In genomic region chr6:5869261-5869660, GRCh38 we compare ENCODE assay signal across 26 cellular contexts.
DNase-seq lines count a peak whose midpoint lies in the region; ATAC-seq and TF ChIP-seq lines count a peak whose summit lies in the region.
"Had no signal": no experiment of that assay in that cellular context is flagged by ENCODE, and none has a peak within 500 bp of the region (broad histone marks: within the 10 kb centered on the region; RNA-seq: fewer than 3 reads in every experiment).

No MANE protein-coding gene starts in this region.

- no peak overlapping the region for H3K4me3 Mint-ChIP-seq in activated CD4-positive, alpha-beta T cell treated with anti-CD3 and anti-CD28 coated beads, Interleukin-2, amount 10 ng/mL, durations not matched to agents 7 days and 5 days
- H3K4me3 Mint-ChIP-seq in T-helper 17 cell: peak overlapping the region; percentile 52
- peak overlapping the region; percentile 47 to 75 (median 56) for H3K4me3 Mint-ChIP-seq in naive thymus-derived CD4-positive, alpha-beta T cell
- H3K4me3 Mint-ChIP-seq: neural progenitor cell, type B pancreatic cell had no signal

- TF ChIP-seq CTCF in GM12865 (IDR thresholded peaks at IDR 0.05; ENCODE audit: insufficient read depth, low read depth, low read length, missing control alignments): no peak

- H3K36me3 Mint-ChIP-seq in activated CD4-positive, alpha-beta T cell treated with anti-CD3 and anti-CD28 coated beads, Interleukin-2, amount 10 ng/mL, durations not matched to agents 7 days and 5 days (ENCODE audit: low read depth): peaks cover 24% of the 10 kb centered on the region
- H3K36me3 Mint-ChIP-seq in T-helper 17 cell (ENCODE audit: low read depth): no peaks in the 10 kb centered on the region
- H3K36me3 Mint-ChIP-seq in naive thymus-derived CD4-positive, alpha-beta T cell: peaks cover 5 to 29% (median 8%) of the 10 kb centered on the region in 5 donors
- H3K36me3 Mint-ChIP-seq: neural progenitor cell had no signal

- no peaks in the 10 kb centered on the region for H3K27me3 ChIP-seq in naive thymus-derived CD4-positive, alpha-beta T cell (ENCODE audit: control insufficient read depth in 2 of 2, insufficient read depth in 2 of 2, low read length in 2 of 2)
- H3K27me3 ChIP-seq: neural progenitor cell, SJSA1, stomach had no signal

- H3K4me1 ChIP-seq in naive thymus-derived CD4-positive, alpha-beta T cell (ENCODE audit: control insufficient read depth in 2 of 2, insufficient read depth in 2 of 2, low read length in 2 of 2): peaks cover 31 to 44% of the 10 kb centered on the region in 2 donors
- H3K4me1 ChIP-seq: Caco-2, HAP-1, neural progenitor cell had no signal

- intact Hi-C loops in naive thymus-derived CD4-positive, alpha-beta T cell (cut with micrococcal nuclease): loop anchor here (5.0 kb wide), 3 partner anchors 37 to 202 kb away; no protein-coding TSS in a partner anchor

- CTCF ChIA-PET in activated CD4-positive, alpha-beta T cell treated with anti-CD3 and anti-CD28 coated beads, Interleukin-2, amount 10 ng/mL, durations not matched to agents 7 days and 5 days (lab: Charles Lee): interaction anchor here (0.5 to 0.6 kb wide), 2 partner anchors 11 to 239 kb away, joined by 3 read pairs; no protein-coding TSS in a partner anchor
- CTCF ChIA-PET in naive thymus-derived CD4-positive, alpha-beta T cell (lab: Charles Lee): interaction anchor here (0.7 kb wide), 1 partner anchor 189 kb away, joined by 3 read pairs; no protein-coding TSS in a partner anchor

- H3K4me1 Mint-ChIP-seq in activated CD4-positive, alpha-beta T cell treated with anti-CD3 and anti-CD28 coated beads, Interleukin-2, amount 10 ng/mL, durations not matched to agents 7 days and 5 days: peaks cover 61% of the 10 kb centered on the region
- H3K4me1 Mint-ChIP-seq in T-helper 17 cell: peaks cover 31% of the 10 kb centered on the region
- peaks cover 28 to 69% (median 59%) of the 10 kb centered on the region in 7 donors for H3K4me1 Mint-ChIP-seq in naive thymus-derived CD4-positive, alpha-beta T cell

- no peaks in the 10 kb centered on the region for H3K9me3 ChIP-seq in T-helper 17 cell (ENCODE audit: control insufficient read depth, low read length, poor library complexity, severe bottlenecking)
- peaks cover 0 to 4% (median 3%) of the 10 kb centered on the region in 3 experiments for H3K9me3 ChIP-seq in naive thymus-derived CD4-positive, alpha-beta T cell (ENCODE audit: control insufficient read depth in 2 of 3, low read length in 3 of 3)
- H3K9me3 ChIP-seq: Caco-2, HAP-1, mucosa of descending colon, SJSA1 had no signal

- POLR2A ChIA-PET in activated CD4-positive, alpha-beta T cell treated with anti-CD3 and anti-CD28 coated beads, Interleukin-2, amount 10 ng/mL, durations not matched to agents 7 days and 5 days (lab: Charles Lee): no interaction called here
- POLR2A ChIA-PET in naive thymus-derived CD4-positive, alpha-beta T cell (lab: Charles Lee): interaction anchor here (0.6 to 4.6 kb wide), 3 partner anchors 19 to 692 kb away, joined by 3 to 15 read pairs (median 3); no protein-coding TSS in a partner anchor

- peak overlapping the region; percentile 86 for H3K27ac Mint-ChIP-seq in activated CD4-positive, alpha-beta T cell treated with anti-CD3 and anti-CD28 coated beads, Interleukin-2, amount 10 ng/mL, durations not matched to agents 7 days and 5 days
- peak overlapping the region; percentile 97 for H3K27ac Mint-ChIP-seq in T-helper 17 cell
- peak overlapping the region; percentile 45 to 100 (median 90) for H3K27ac Mint-ChIP-seq in naive thymus-derived CD4-positive, alpha-beta T cell
- H3K27ac Mint-ChIP-seq: neural progenitor cell, type B pancreatic cell had no signal

- H3K9me3 Mint-ChIP-seq in activated CD4-positive, alpha-beta T cell treated with anti-CD3 and anti-CD28 coated beads, Interleukin-2, amount 10 ng/mL, durations not matched to agents 7 days and 5 days: peaks cover 19% of the 10 kb centered on the region
- peaks cover 5 to 29% (median 13%) of the 10 kb centered on the region in 11 donors for H3K9me3 Mint-ChIP-seq in naive thymus-derived CD4-positive, alpha-beta T cell

- no peaks in the 10 kb centered on the region for H3K27me3 Mint-ChIP-seq in activated CD4-positive, alpha-beta T cell treated with anti-CD3 and anti-CD28 coated beads, Interleukin-2, amount 10 ng/mL, durations not matched to agents 7 days and 5 days
- no peaks in the 10 kb centered on the region for H3K27me3 Mint-ChIP-seq in T-helper 17 cell
- peaks cover 0 to 3% (median 0%) of the 10 kb centered on the region in 5 donors for H3K27me3 Mint-ChIP-seq in naive thymus-derived CD4-positive, alpha-beta T cell

- ATAC-seq in T-helper 17 cell (no peak), HG03045 (IDR thresholded peaks at IDR 0.05; ENCODE audit: unreplicated experiment) (no peak)
- peak; percentile 47 for ATAC-seq in naive thymus-derived CD4-positive, alpha-beta T cell
- ATAC-seq: mucosa of descending colon, right cardiac atrium had no signal

- DNase-seq in activated CD4-positive, alpha-beta T cell treated with anti-CD3 and anti-CD28 coated beads, Interleukin-2, amount 10 ng/mL, durations not matched to agents 7 days and 5 days: no peak
- DNase-seq in activated CD4-positive, alpha-beta T cell treated with anti-CD3 and anti-CD28 coated beads for 4 hours: no peak
- peak; percentile 31 for DNase-seq in GM12865 (ENCODE audit: low read depth)
- DNase-seq in T-helper 17 cell: no peak
- peak in 5 of 9 donors; percentile 17 to 54 (median 35) for DNase-seq in naive thymus-derived CD4-positive, alpha-beta T cell
- DNase-seq in stimulated activated CD4-positive, alpha-beta T cell treated with anti-CD3 and anti-CD28 coated beads, Interleukin-4, amount 100 ng/mL, for 24 hours: no peak
- DNase-seq in stimulated activated CD4-positive, alpha-beta T cell treated with anti-CD3 and anti-CD28 coated beads, Interleukin-4, amount 100 ng/mL, for 4 hours: no peak
- DNase-seq: activated CD4-positive, alpha-beta T cell treated with anti-CD3 and anti-CD28 coated beads, Interleukin-2, amount 50 U/mL, for 4 hours; activated naive CD4-positive, alpha-beta T cell treated with anti-CD3 and anti-CD28 coated beads, Interleukin-2, amount 50 U/mL, for 16 hours; Caco-2; central memory CD4-positive, alpha-beta T cell; glutamatergic neuron; kidney glomerular epithelial cell; mucosa of descending colon; NCI-H1048; NCI-H187; NCI-H524 treated with DMSO at 0.1 percent for 48 hours; right cardiac atrium; stomach; WERI-Rb-1 had no signal

- no peak overlapping the region for H3K4me3 ChIP-seq in GM12865 (ENCODE audit: low read depth, low read length)
- no peak overlapping the region for H3K4me3 ChIP-seq in naive thymus-derived CD4-positive, alpha-beta T cell (ENCODE audit: low read length)
- H3K4me3 ChIP-seq: HAP-1, lung, mucosa of descending colon, neural progenitor cell, SJSA1, stomach had no signal

- peak overlapping the region; percentile 43 for H3K27ac ChIP-seq in naive thymus-derived CD4-positive, alpha-beta T cell (ENCODE audit: low read depth, low read length)
- H3K27ac ChIP-seq: neural progenitor cell, SJSA1, stomach, WERI-Rb-1 had no signal

- no peaks in the 10 kb centered on the region for H3K36me3 ChIP-seq in naive thymus-derived CD4-positive, alpha-beta T cell (ENCODE audit: control insufficient read depth in 2 of 3, insufficient read depth in 3 of 3, low read length in 3 of 3)
- H3K36me3 ChIP-seq: HAP-1, SJSA1, stomach, WERI-Rb-1 had no signal

Comparison
In these comparisons a context has a peak if more than half of its experiments do, and no peak if none do; other contexts are left out.
1. DNase-seq: peak in GM12865 (single experiment) and naive thymus-derived CD4-positive, alpha-beta T cell (5 of 9); none in activated CD4-positive, alpha-beta T cell treated with anti-CD3 and anti-CD28 coated beads, Interleukin-2, amount 10 ng/mL, durations not matched to agents 7 days and 5 days (single experiment), activated CD4-positive, alpha-beta T cell treated with anti-CD3 and anti-CD28 coated beads for 4 hours (0 of 2), T-helper 17 cell (0 of 3), stimulated activated CD4-positive, alpha-beta T cell treated with anti-CD3 and anti-CD28 coated beads, Interleukin-4, amount 100 ng/mL, for 24 hours (single experiment) and stimulated activated CD4-positive, alpha-beta T cell treated with anti-CD3 and anti-CD28 coated beads, Interleukin-4, amount 100 ng/mL, for 4 hours (0 of 2).
2. Peak in every context shown above with its lines, with median percentiles within 50 percentile points of each other: H3K27ac Mint-ChIP-seq.